Comparison of ENCODE assay signal across 11 cellular contexts in genomic region chr9:133737071-133737773, GRCh38. TPM values are rescaled to one million over a fixed set of nuclear protein-coding genes. Genes with fewer than 3 reads are reported as not detected.
DNase-seq lines count a peak whose midpoint lies in the region; ATAC-seq and TF ChIP-seq lines count a peak whose summit lies in the region.
"Had no signal": no experiment of that assay in that cellular context is flagged by ENCODE, and none has a peak within 500 bp of the region (broad histone marks: within the 10 kb centered on the region; RNA-seq: fewer than 3 reads in every experiment).

No MANE protein-coding gene starts in this region.

- no peaks in the 10 kb centered on the region for H3K4me1 Mint-ChIP-seq in activated naive CD8-positive, alpha-beta T cell treated with anti-CD3 and anti-CD28 coated beads, Interleukin-2, amount 10 ng/mL, durations not matched to agents 7 days and 5 days
- H3K4me1 Mint-ChIP-seq in activated naive CD8-positive, alpha-beta T cell treated with anti-CD3 and anti-CD28 coated beads, Interleukin-2, amount 50 U/mL, for 24 hours = peaks cover 12% of the 10 kb centered on the region

- POLR2A ChIA-PET in activated naive CD8-positive, alpha-beta T cell treated with anti-CD3 and anti-CD28 coated beads, Interleukin-2, amount 10 ng/mL, durations not matched to agents 7 days and 5 days (lab: Charles Lee) = interaction anchor here (0.6 kb wide), 1 partner anchor 428 kb away, joined by 3 read pairs; no protein-coding TSS in a partner anchor

- no peaks in the 10 kb centered on the region for H3K9me3 ChIP-seq in SJCRH30 (replicated peaks)

- no peaks in the 10 kb centered on the region for H3K36me3 Mint-ChIP-seq in activated naive CD8-positive, alpha-beta T cell treated with anti-CD3 and anti-CD28 coated beads, Interleukin-2, amount 10 ng/mL, durations not matched to agents 7 days and 5 days
- no peaks in the 10 kb centered on the region for H3K36me3 Mint-ChIP-seq in activated naive CD8-positive, alpha-beta T cell treated with anti-CD3 and anti-CD28 coated beads, Interleukin-2, amount 50 U/mL, for 24 hours (ENCODE audit: low read depth)
- H3K36me3 Mint-ChIP-seq: stimulated activated naive B cell treated with anti-CD40 and anti-IgM and Interleukin-4, amounts not matched to agents 10 μg/mL and 1 μg/mL and 100 μg/mL, for 72 hours had no signal

- no peaks in the 10 kb centered on the region for H3K27me3 ChIP-seq in SJCRH30
- no peaks in the 10 kb centered on the region for H3K27me3 ChIP-seq in brain microvascular endothelial cell (replicated peaks)

- peak; percentile 31 for DNase-seq in activated naive CD8-positive, alpha-beta T cell treated with anti-CD3 and anti-CD28 coated beads, Interleukin-2, amount 10 ng/mL, durations not matched to agents 7 days and 5 days
- DNase-seq in activated naive CD8-positive, alpha-beta T cell treated with anti-CD3 and anti-CD28 coated beads, Interleukin-2, amount 50 U/mL, for 24 hours = no peak
- DNase-seq in SJCRH30 (peak; percentile 90), mucosa of gallbladder (ENCODE audit: low spot score) (peak; percentile 7), ureter (ENCODE audit: low spot score) (peak; percentile 37), brain microvascular endothelial cell (no peak), KG1 (lab: John Stamatoyannopoulos, UW) (no peak)
- DNase-seq in stimulated activated CD4-positive, alpha-beta T cell treated with anti-CD3 and anti-CD28 coated beads, Interleukin-12 subunit alpha, Interleukin-12 subunit beta, amount 100 ng/mL, for 4 hours = no peak
- DNase-seq: cortex of kidney had no signal

- H3K4me3 Mint-ChIP-seq in activated naive CD8-positive, alpha-beta T cell treated with anti-CD3 and anti-CD28 coated beads, Interleukin-2, amount 10 ng/mL, durations not matched to agents 7 days and 5 days = no peak overlapping the region
- no peak overlapping the region for H3K4me3 Mint-ChIP-seq in activated naive CD8-positive, alpha-beta T cell treated with anti-CD3 and anti-CD28 coated beads, Interleukin-2, amount 50 U/mL, for 24 hours

- no peak overlapping the region for H3K27ac Mint-ChIP-seq in activated naive CD8-positive, alpha-beta T cell treated with anti-CD3 and anti-CD28 coated beads, Interleukin-2, amount 10 ng/mL, durations not matched to agents 7 days and 5 days
- H3K27ac Mint-ChIP-seq in activated naive CD8-positive, alpha-beta T cell treated with anti-CD3 and anti-CD28 coated beads, Interleukin-2, amount 50 U/mL, for 24 hours = no peak overlapping the region
- H3K27ac Mint-ChIP-seq: stimulated activated naive B cell treated with anti-CD40 and anti-IgM and Interleukin-4, amounts not matched to agents 10 μg/mL and 1 μg/mL and 100 μg/mL, for 72 hours had no signal

- H3K36me3 ChIP-seq in SJCRH30 = no peaks in the 10 kb centered on the region
- H3K36me3 ChIP-seq in brain microvascular endothelial cell (replicated peaks) = no peaks in the 10 kb centered on the region

- peak overlapping the region; percentile 51 for H3K4me3 ChIP-seq in SJCRH30
- no peak overlapping the region for H3K4me3 ChIP-seq in brain microvascular endothelial cell (ENCODE audit: low read depth, low read length)

- ATAC-seq in activated naive CD8-positive, alpha-beta T cell treated with anti-CD3 and anti-CD28 coated beads, Interleukin-2, amount 10 ng/mL, durations not matched to agents 7 days and 5 days (ENCODE audit: low read depth) = no peak
- no peak for ATAC-seq in activated naive CD8-positive, alpha-beta T cell treated with anti-CD3 and anti-CD28 coated beads, Interleukin-2, amount 50 U/mL, for 24 hours

- no peak for TF ChIP-seq CTCF in brain microvascular endothelial cell (IDR thresholded peaks at IDR 0.05; ENCODE audit: low read depth, low read length, missing control alignments)

- H3K9me3 Mint-ChIP-seq in activated naive CD8-positive, alpha-beta T cell treated with anti-CD3 and anti-CD28 coated beads, Interleukin-2, amount 10 ng/mL, durations not matched to agents 7 days and 5 days = no peaks in the 10 kb centered on the region
- H3K9me3 Mint-ChIP-seq in activated naive CD8-positive, alpha-beta T cell treated with anti-CD3 and anti-CD28 coated beads, Interleukin-2, amount 50 U/mL, for 24 hours = no peaks in the 10 kb centered on the region
- H3K9me3 Mint-ChIP-seq: stimulated activated naive B cell treated with anti-CD40 and anti-IgM and Interleukin-4, amounts not matched to agents 10 μg/mL and 1 μg/mL and 100 μg/mL, for 72 hours had no signal

- in situ Hi-C loops in brain microvascular endothelial cell (cut with HindIII; ENCODE audit: low pct_ligation_motif_present, low sequenced_read_pairs) = no loop called here

- H3K27me3 Mint-ChIP-seq in activated naive CD8-positive, alpha-beta T cell treated with anti-CD3 and anti-CD28 coated beads, Interleukin-2, amount 10 ng/mL, durations not matched to agents 7 days and 5 days = no peaks in the 10 kb centered on the region
- H3K27me3 Mint-ChIP-seq in activated naive CD8-positive, alpha-beta T cell treated with anti-CD3 and anti-CD28 coated beads, Interleukin-2, amount 50 U/mL, for 24 hours = no peaks in the 10 kb centered on the region

- peaks cover 13% of the 10 kb centered on the region; the same call in 1 of the 2 replicates for H3K4me1 ChIP-seq in SJCRH30

- H3K27ac ChIP-seq in SJCRH30 = peak overlapping the region; percentile 69
- H3K27ac ChIP-seq in brain microvascular endothelial cell = no peak overlapping the region
- H3K27ac ChIP-seq: C4-2B had no signal

RNA-seq across cellular contexts. Expression of gene SARDH, which starts 0.9 kb away (rescaled TPM):
- total RNA-seq in activated naive CD8-positive, alpha-beta T cell treated with anti-CD3 and anti-CD28 coated beads, Interleukin-2, amount 10 ng/mL, durations not matched to agents 7 days and 5 days = 1 to 10 TPM; 1.6 to 2.3 TPM
- total RNA-seq in SJCRH30 (2014; rRNA removed; shearing (Covaris generic)) = 15.7 and 18.5 TPM in 2 replicates
- 2.8 TPM for total RNA-seq in mucosa of gallbladder
- total RNA-seq in ureter = 4.1 TPM

Comparison
In these comparisons a context has a peak if more than half of its experiments do, and no peak if none do; other contexts are left out.
1. DNase-seq: peak in activated naive CD8-positive, alpha-beta T cell treated with anti-CD3 and anti-CD28 coated beads, Interleukin-2, amount 10 ng/mL, durations not matched to agents 7 days and 5 days (single experiment), SJCRH30 (2 of 2), mucosa of gallbladder (single experiment) and ureter (single experiment); none in activated naive CD8-positive, alpha-beta T cell treated with anti-CD3 and anti-CD28 coated beads, Interleukin-2, amount 50 U/mL, for 24 hours (single experiment), stimulated activated CD4-positive, alpha-beta T cell treated with anti-CD3 and anti-CD28 coated beads, Interleukin-12 subunit alpha, Interleukin-12 subunit beta, amount 100 ng/mL, for 4 hours (single experiment), brain microvascular endothelial cell (single experiment) and KG1 (single experiment).